ENCODE assay signal across 1 cellular context in the genomic region with DNA sequence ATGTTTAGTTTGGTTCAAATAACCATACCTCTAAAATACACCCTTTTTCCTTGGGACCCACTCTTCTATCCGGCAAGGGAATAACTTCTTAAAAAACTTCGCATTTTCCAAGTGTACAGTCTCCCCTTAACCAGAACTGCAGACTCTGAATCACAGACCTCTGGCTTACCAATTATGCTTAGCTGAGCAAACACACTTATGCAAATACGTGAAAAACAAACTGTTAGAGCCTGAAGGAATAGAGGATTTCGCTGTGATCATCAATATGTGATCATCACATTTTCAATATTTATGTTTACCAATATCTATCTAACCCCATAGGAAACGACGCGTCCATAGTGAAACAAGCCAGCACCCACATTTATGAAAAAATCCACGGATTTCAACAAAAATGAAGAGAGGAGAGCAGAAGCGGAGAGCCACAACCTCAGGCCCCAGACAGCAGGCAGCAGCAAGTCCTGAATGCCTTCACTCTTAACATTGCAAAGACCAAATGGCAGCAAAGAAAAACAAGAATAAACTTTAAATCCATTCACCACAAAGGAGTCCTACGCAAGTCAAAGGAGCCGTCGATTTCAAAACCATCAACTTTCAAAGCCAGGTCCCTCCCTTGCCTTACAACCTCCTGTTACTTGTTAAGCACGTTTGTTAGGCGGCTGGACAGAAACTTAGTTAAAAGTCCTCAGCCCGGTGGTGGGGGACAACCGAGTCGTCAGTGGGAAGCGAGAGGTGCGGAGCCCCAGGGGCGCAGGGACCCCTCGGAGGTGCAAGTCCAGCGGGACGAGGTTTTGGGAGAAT.
TF ChIP-seq lines count a peak whose summit lies in the region.

No MANE protein-coding gene starts in this region.

TF ChIP-seq in HCT116, 20 proteins besides CTCF, POLR2A, EP300 and RAD21 (continued from another document):
- TF ChIP-seq, protein P1, sequence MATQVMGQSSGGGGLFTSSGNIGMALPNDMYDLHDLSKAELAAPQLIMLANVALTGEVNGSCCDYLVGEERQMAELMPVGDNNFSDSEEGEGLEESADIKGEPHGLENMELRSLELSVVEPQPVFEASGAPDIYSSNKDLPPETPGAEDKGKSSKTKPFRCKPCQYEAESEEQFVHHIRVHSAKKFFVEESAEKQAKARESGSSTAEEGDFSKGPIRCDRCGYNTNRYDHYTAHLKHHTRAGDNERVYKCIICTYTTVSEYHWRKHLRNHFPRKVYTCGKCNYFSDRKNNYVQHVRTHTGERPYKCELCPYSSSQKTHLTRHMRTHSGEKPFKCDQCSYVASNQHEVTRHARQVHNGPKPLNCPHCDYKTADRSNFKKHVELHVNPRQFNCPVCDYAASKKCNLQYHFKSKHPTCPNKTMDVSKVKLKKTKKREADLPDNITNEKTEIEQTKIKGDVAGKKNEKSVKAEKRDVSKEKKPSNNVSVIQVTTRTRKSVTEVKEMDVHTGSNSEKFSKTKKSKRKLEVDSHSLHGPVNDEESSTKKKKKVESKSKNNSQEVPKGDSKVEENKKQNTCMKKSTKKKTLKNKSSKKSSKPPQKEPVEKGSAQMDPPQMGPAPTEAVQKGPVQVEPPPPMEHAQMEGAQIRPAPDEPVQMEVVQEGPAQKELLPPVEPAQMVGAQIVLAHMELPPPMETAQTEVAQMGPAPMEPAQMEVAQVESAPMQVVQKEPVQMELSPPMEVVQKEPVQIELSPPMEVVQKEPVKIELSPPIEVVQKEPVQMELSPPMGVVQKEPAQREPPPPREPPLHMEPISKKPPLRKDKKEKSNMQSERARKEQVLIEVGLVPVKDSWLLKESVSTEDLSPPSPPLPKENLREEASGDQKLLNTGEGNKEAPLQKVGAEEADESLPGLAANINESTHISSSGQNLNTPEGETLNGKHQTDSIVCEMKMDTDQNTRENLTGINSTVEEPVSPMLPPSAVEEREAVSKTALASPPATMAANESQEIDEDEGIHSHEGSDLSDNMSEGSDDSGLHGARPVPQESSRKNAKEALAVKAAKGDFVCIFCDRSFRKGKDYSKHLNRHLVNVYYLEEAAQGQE (IDR thresholded peaks at IDR 0.05; ENCODE audit: low read depth), result no peak
- TF ChIP-seq JUND (IDR thresholded peaks at IDR 0.05) (no peak), SP1 (IDR thresholded peaks at IDR 0.05; ENCODE audit: low read depth) (no peak), EGR1 (IDR thresholded peaks at IDR 0.05; ENCODE audit: low read depth) (no peak), ZNF274 (IDR thresholded peaks at IDR 0.05; ENCODE audit: low read depth, low read length) (no peak), EZH2phosphoT487 (IDR thresholded peaks at IDR 0.05; ENCODE audit: borderline replicate concordance) (no peak), CEBPB (IDR thresholded peaks at IDR 0.05; ENCODE audit: low read depth) (no peak), SRF (IDR thresholded peaks at IDR 0.05; ENCODE audit: low read depth) (no peak), CBX3 (IDR thresholded peaks at IDR 0.05; ENCODE audit: low read depth) (no peak), FOSL1 (IDR thresholded peaks at IDR 0.05; ENCODE audit: low read depth) (no peak)
- TF ChIP-seq, protein P2, sequence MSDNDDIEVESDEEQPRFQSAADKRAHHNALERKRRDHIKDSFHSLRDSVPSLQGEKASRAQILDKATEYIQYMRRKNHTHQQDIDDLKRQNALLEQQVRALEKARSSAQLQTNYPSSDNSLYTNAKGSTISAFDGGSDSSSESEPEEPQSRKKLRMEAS (IDR thresholded peaks at IDR 0.05), result no peak; the same call in 1 of the 2 replicates
TF ChIP-seq in HCT116: peak in this region for 0.
